In the genomic region with DNA sequence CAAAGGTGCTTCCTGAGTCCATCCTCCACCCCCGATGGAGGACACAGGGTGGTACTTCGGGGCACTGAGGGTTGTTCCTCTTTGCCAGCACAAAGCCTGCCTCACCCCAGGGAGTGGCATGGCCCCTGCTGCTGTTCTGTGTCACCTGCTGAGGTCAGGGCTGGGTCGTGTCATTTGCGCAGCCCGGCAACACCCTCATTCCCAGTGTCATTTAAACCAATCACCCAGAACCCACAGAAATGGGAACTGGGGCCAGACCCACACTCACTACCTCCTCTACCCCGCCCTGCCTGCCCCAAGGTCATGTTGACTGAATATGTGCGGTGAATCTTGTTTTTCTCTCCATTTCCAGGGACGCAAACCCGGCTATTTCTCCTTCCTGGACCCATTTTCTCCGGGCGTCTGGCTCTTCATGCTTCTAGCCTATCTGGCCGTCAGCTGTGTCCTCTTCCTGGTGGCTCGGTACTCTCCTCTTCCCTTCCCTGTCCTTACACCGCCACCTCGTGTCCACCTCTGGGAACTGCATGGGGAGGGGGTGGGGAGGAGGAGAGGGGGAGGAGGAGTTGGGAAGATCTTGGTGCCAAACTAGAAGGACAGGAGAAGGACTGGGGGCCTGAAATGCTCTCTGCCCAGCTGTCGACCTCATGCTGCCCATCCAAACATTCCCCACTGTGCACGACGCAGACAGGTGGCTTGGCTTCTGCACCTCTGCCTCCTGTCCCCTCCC, we compare ENCODE assay signal across 8 cellular contexts.
DNase-seq lines count a peak whose midpoint lies in the region; ATAC-seq and TF ChIP-seq lines count a peak whose summit lies in the region.

No MANE protein-coding gene starts in this region.

- no peaks in the 10 kb centered on the region for H3K9me2 ChIP-seq in SK-N-SH

- peak overlapping the region; percentile 68; the same call in 1 of the 2 replicates for H3K4me2 ChIP-seq in SK-N-SH

- no peak overlapping the region for H3K9ac ChIP-seq in SK-N-SH

- peak; percentile 45 for DNase-seq in activated gamma-delta T cell treated with Interleukin-2 at 50 U/mL for 16 hours
- no peak for DNase-seq in activated gamma-delta T cell (lab: John Stamatoyannopoulos, UW)
- peak; percentile 43 for DNase-seq in MV-4-11 (lab: John Stamatoyannopoulos, UW)
- peak; percentile 89 for DNase-seq in SK-N-SH
- peak; percentile 60 for DNase-seq in activated naive CD8-positive, alpha-beta T cell treated with anti-CD3 and anti-CD28 coated beads for 36 hours
- DNase-seq in glutamatergic neuron = peak; percentile 94
- peak; percentile 71 to 97 (median 86) for DNase-seq in posterior cingulate gyrus
- peak; percentile 82 for DNase-seq in upper lobe of right lung

- H3K36me3 ChIP-seq in SK-N-SH (replicated peaks in 1 of 2; ENCODE audit: control insufficient read depth in 1 of 2, insufficient read depth in 2 of 2, low read length in 1 of 2) (no peaks in the 10 kb centered on the region), upper lobe of right lung (no peaks in the 10 kb centered on the region)

- peak overlapping the region in 1 of 2 experiments; percentile 54; a peak in 1 of 4 replicates for H3K4me3 ChIP-seq in SK-N-SH (ENCODE audit: low read depth in 2 of 2, low read length in 1 of 2)
- H3K4me3 ChIP-seq in upper lobe of right lung = no peak overlapping the region

- H3K79me2 ChIP-seq in SK-N-SH (ENCODE audit: insufficient read depth) = no peaks in the 10 kb centered on the region

- H3K27ac ChIP-seq in SK-N-SH (ENCODE audit: low read depth in 2 of 2, low read length in 1 of 2) = peak overlapping the region in 1 of 2 experiments; percentile 62; a peak in 2 of 4 replicates
- no peak overlapping the region for H3K27ac ChIP-seq in upper lobe of right lung

- 9% methylated on average over 13 of the region's 18 CpGs for WGBS in SK-N-SH (ENCODE audit: low lambda C conversion rate)

- peaks cover 0 to 33% of the 10 kb centered on the region in 2 experiments; a peak in 1 of 4 replicates for H3K4me1 ChIP-seq in SK-N-SH (ENCODE audit: control insufficient read depth in 1 of 2, insufficient read depth in 2 of 2, low read depth in 1 of 2, low read length in 1 of 2)
- peaks cover 5% of the 10 kb centered on the region for H3K4me1 ChIP-seq in upper lobe of right lung

- peaks cover 2% of the 10 kb centered on the region for H3K9me3 Mint-ChIP-seq in activated naive CD8-positive, alpha-beta T cell treated with anti-CD3 and anti-CD28 coated beads for 36 hours
- peaks cover 2% of the 10 kb centered on the region for H3K9me3 Mint-ChIP-seq in glutamatergic neuron (ENCODE audit: unreplicated experiment)

- H3K27me3 Mint-ChIP-seq in activated naive CD8-positive, alpha-beta T cell treated with anti-CD3 and anti-CD28 coated beads for 36 hours = peaks cover 19% of the 10 kb centered on the region
- H3K27me3 Mint-ChIP-seq in glutamatergic neuron (ENCODE audit: unreplicated experiment) = no peaks in the 10 kb centered on the region

- peak overlapping the region; percentile 58 for H3K4me3 Mint-ChIP-seq in activated naive CD8-positive, alpha-beta T cell treated with anti-CD3 and anti-CD28 coated beads for 36 hours
- H3K4me3 Mint-ChIP-seq in glutamatergic neuron (ENCODE audit: unreplicated experiment) = no peak overlapping the region

- ATAC-seq in upper lobe of right lung = peak; percentile 92

- TF ChIP-seq RAD21 in SK-N-SH (IDR thresholded peaks at IDR 0.05; ENCODE audit: low read length) = peak; percentile 93

- H3K9me3 ChIP-seq in SK-N-SH (no peaks in the 10 kb centered on the region), upper lobe of right lung (no peaks in the 10 kb centered on the region)

- H3F3A ChIP-seq in SK-N-SH (replicated peaks; ENCODE audit: insufficient read depth) = no peaks in the 10 kb centered on the region

- CTCF ChIA-PET in SK-N-SH (lab: Yijun Ruan, JAX) = interaction anchor here (0.5 to 8.1 kb wide), 39 partner anchors 8 to 618 kb away, joined by 3 to 88 read pairs (median 5); partner anchors contain the start of genes ARHGEF12 and GRIK4

- H3K4me1 Mint-ChIP-seq in activated naive CD8-positive, alpha-beta T cell treated with anti-CD3 and anti-CD28 coated beads for 36 hours = peaks cover 14% of the 10 kb centered on the region
- peaks cover 10% of the 10 kb centered on the region for H3K4me1 Mint-ChIP-seq in glutamatergic neuron (ENCODE audit: low read depth, unreplicated experiment)

- peak overlapping the region; percentile 74; the same call in 1 of the 2 replicates for H2AFZ ChIP-seq in SK-N-SH (ENCODE audit: low read depth)

- intact Hi-C loops in posterior cingulate gyrus (cut with DNase I) = loop anchor here (1.0 kb wide), 1 partner anchor 441 kb away; the partner anchor contains the start of gene GRIK4
- intact Hi-C loops in upper lobe of right lung (cut with DNase I) = no loop called here

- POLR2A ChIA-PET in SK-N-SH (lab: Yijun Ruan, JAX) = no interaction called here

- no peaks in the 10 kb centered on the region; the same call in 1 of the 2 replicates for H3K27me3 ChIP-seq in SK-N-SH (ENCODE audit: insufficient read depth)
- peaks cover 1% of the 10 kb centered on the region for H3K27me3 ChIP-seq in upper lobe of right lung

- H3K36me3 Mint-ChIP-seq in activated naive CD8-positive, alpha-beta T cell treated with anti-CD3 and anti-CD28 coated beads for 36 hours = peaks cover 1% of the 10 kb centered on the region
- no peaks in the 10 kb centered on the region for H3K36me3 Mint-ChIP-seq in glutamatergic neuron (ENCODE audit: unreplicated experiment)

- H3K27ac Mint-ChIP-seq in activated naive CD8-positive, alpha-beta T cell treated with anti-CD3 and anti-CD28 coated beads for 36 hours = no peak overlapping the region
- H3K27ac Mint-ChIP-seq in glutamatergic neuron (ENCODE audit: unreplicated experiment) = no peak overlapping the region

- no peaks in the 10 kb centered on the region for H4K20me1 ChIP-seq in SK-N-SH (ENCODE audit: insufficient read depth)

- TF ChIP-seq CTCF in SK-N-SH (IDR thresholded peaks at IDR 0.05) (peak; percentile 73), glutamatergic neuron (IDR thresholded peaks at IDR 0.05; ENCODE audit: partially characterized antibody, unreplicated experiment) (peak; percentile 76), upper lobe of right lung (IDR thresholded peaks at IDR 0.05) (peak; percentile 64)

- TF ChIP-seq EP300 in SK-N-SH (IDR thresholded peaks at IDR 0.05; ENCODE audit: borderline replicate concordance in 1 of 2, low read depth in 1 of 2, low read length in 1 of 2) = no peak

TF ChIP-seq in SK-N-SH, 30 proteins besides CTCF, POLR2A, EP300 and RAD21:
- peak; percentile 51; the same call in 1 of the 2 replicates for TF ChIP-seq FOXJ3 (CRISPR knock-in tag; IDR thresholded peaks at IDR 0.05)
- peak; percentile 91 for TF ChIP-seq CHD2 (IDR thresholded peaks at IDR 0.05; ENCODE audit: low read length, partially characterized antibody)
- peak; percentile 89 for TF ChIP-seq SMC3 (IDR thresholded peaks at IDR 0.05; ENCODE audit: low read depth, low read length)
- no peak for TF ChIP-seq NRF1 (IDR thresholded peaks at IDR 0.05; ENCODE audit: low read depth, low read length)
- TF ChIP-seq YY1 (IDR thresholded peaks at IDR 0.05; ENCODE audit: low read depth) = no peak
